21 cellular contexts compared by ENCODE assay signal in the genomic region with DNA sequence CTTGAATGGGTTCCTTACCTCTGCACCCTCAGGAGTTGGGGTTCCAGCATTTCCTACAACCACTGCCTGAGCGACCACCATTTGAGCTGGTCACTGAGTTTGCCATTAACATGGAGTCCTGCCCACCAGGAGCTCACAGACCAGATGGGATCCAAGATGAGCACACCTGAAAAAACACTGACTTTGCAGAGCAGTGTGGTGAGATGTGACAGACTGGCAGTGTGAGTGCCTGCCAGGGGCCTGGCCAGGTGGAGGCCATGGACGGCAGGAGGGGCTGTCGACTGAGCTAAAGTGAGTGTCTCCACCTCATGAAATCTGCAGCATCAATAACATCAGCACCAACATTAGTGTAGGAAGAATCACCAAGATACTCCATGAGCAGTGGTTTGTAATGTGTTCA. TPM values are rescaled to one million over a fixed set of nuclear protein-coding genes. Genes with fewer than 3 reads are reported as not detected.
"Had no signal": no experiment of that assay in that cellular context is flagged by ENCODE, and none has a peak within 500 bp of the region (broad histone marks: within the 10 kb centered on the region; RNA-seq: fewer than 3 reads in every experiment).

No MANE protein-coding gene starts in this region.

- H3K27ac ChIP-seq: adrenal gland, Peyer's patch, SJSA1 had no signal

- DNase-seq: activated CD4-positive, alpha-beta T cell treated with anti-CD3 and anti-CD28 coated beads for 4 hours; activated CD4-positive, alpha-beta T cell treated with anti-CD3 and anti-CD28 coated beads, Interleukin-2, amount 50 U/mL, for 4 hours; activated CD8-positive, alpha-beta T cell treated with anti-CD3 and anti-CD28 coated beads, Interleukin-2, amount 10 ng/mL, durations not matched to agents 7 days and 5 days; activated naive CD4-positive, alpha-beta T cell treated with anti-CD3 and anti-CD28 coated beads, Interleukin-2, amount 50 U/mL, for 16 hours; activated naive CD8-positive, alpha-beta T cell treated with anti-CD3 and anti-CD28 coated beads, Interleukin-2, amount 10 ng/mL, durations not matched to agents 7 days and 5 days; activated T-cell treated with anti-CD3 and anti-CD28 coated beads, Interleukin-2, amount 50 U/mL, for 1 hour; adrenal gland; anterior cingulate cortex; NCI-H1048; NCI-H2029; NCI-H345; NCI-H510A treated with DMSO at 0.1 percent for 48 hours; Peyer's patch; SHP77; SW 1271 had no signal

- H3K9me3 Mint-ChIP-seq: activated naive CD8-positive, alpha-beta T cell treated with anti-CD3 and anti-CD28 coated beads, Interleukin-2, amount 10 ng/mL, durations not matched to agents 7 days and 5 days had no signal

- H3K36me3 ChIP-seq: adrenal gland, Peyer's patch, SJSA1 had no signal

- ATAC-seq: activated CD4-positive, CD25-positive, alpha-beta regulatory T cell treated with anti-CD3 and anti-CD28 coated beads, Interleukin-2, amount 50 U/mL, for 24 hours; activated CD8-positive, alpha-beta T cell treated with anti-CD3 and anti-CD28 coated beads, Interleukin-2, amount 10 ng/mL, durations not matched to agents 7 days and 5 days; SK-N-SH treated with all-trans-retinoic acid at 6 μM for 48 hours had no signal

- H3K27ac Mint-ChIP-seq: activated CD8-positive, alpha-beta T cell treated with anti-CD3 and anti-CD28 coated beads, Interleukin-2, amount 10 ng/mL, durations not matched to agents 7 days and 5 days; activated naive CD8-positive, alpha-beta T cell treated with anti-CD3 and anti-CD28 coated beads, Interleukin-2, amount 10 ng/mL, durations not matched to agents 7 days and 5 days had no signal

- H3K4me1 Mint-ChIP-seq: activated naive CD8-positive, alpha-beta T cell treated with anti-CD3 and anti-CD28 coated beads, Interleukin-2, amount 10 ng/mL, durations not matched to agents 7 days and 5 days had no signal

- H3K27me3 ChIP-seq: adrenal gland, Peyer's patch, SJSA1 had no signal

- H3K4me1 ChIP-seq: adrenal gland, Peyer's patch, SJSA1 had no signal

- H3K9me3 ChIP-seq: adrenal gland, Peyer's patch, SJSA1 had no signal

- H3K36me3 Mint-ChIP-seq: activated naive CD8-positive, alpha-beta T cell treated with anti-CD3 and anti-CD28 coated beads, Interleukin-2, amount 10 ng/mL, durations not matched to agents 7 days and 5 days had no signal

- H3K4me3 ChIP-seq: adrenal gland, Peyer's patch, SJSA1 had no signal

- H3K4me3 Mint-ChIP-seq: activated CD8-positive, alpha-beta T cell treated with anti-CD3 and anti-CD28 coated beads, Interleukin-2, amount 10 ng/mL, durations not matched to agents 7 days and 5 days; activated naive CD8-positive, alpha-beta T cell treated with anti-CD3 and anti-CD28 coated beads, Interleukin-2, amount 10 ng/mL, durations not matched to agents 7 days and 5 days had no signal

RNA-seq across cellular contexts. Expression of a gene that starts 12.3 kb away (rescaled TPM):
- total RNA-seq: activated CD8-positive, alpha-beta T cell treated with anti-CD3 and anti-CD28 coated beads, Interleukin-2, amount 10 ng/mL, durations not matched to agents 7 days and 5 days; activated naive CD8-positive, alpha-beta T cell treated with anti-CD3 and anti-CD28 coated beads, Interleukin-2, amount 10 ng/mL, durations not matched to agents 7 days and 5 days; adrenal gland; LHCN-M2; M059J; Peyer's patch; SJSA1; T-helper 1 cell treated with Interleukin-12 subunit alpha and Interleukin-12 subunit beta and Interleukin-4 antibody, amounts not matched to agents 30 ng/mL and 1 ng/mL, for 36 hours had no signal
